1 cellular context compared by ENCODE assay signal in genomic region chr7:106896268-106896667, GRCh38.
TF ChIP-seq lines count a peak whose summit lies in the region.

No MANE protein-coding gene starts in this region.

TF ChIP-seq in neural cell, 6 proteins besides CTCF, POLR2A, EP300 and RAD21 (continued from another document):
- no peak for TF ChIP-seq REST (IDR thresholded peaks at IDR 0.05; ENCODE audit: borderline replicate concordance)
- no peak for TF ChIP-seq EZH2 (IDR thresholded peaks at IDR 0.05; ENCODE audit: borderline replicate concordance, insufficient read depth, low read length, poor library complexity, severe bottlenecking)
- TF ChIP-seq SMC3 (conservative IDR thresholded peaks at IDR 0.05; ENCODE audit: poor library complexity), result no peak
- no peak for TF ChIP-seq MXI1 (conservative IDR thresholded peaks at IDR 0.05; ENCODE audit: poor library complexity, severe bottlenecking)
- TF ChIP-seq TAF1 (IDR thresholded peaks at IDR 0.05; ENCODE audit: low read depth), result no peak
